ENCODE assay signal across 6 cellular contexts in genomic region chrX:100808265-100808664, GRCh38. TPM values are rescaled to one million over a fixed set of nuclear protein-coding genes. Genes with fewer than 3 reads are reported as not detected.
DNase-seq lines count a peak whose midpoint lies in the region; ATAC-seq, FAIRE-seq and TF ChIP-seq lines count a peak whose summit lies in the region.
"Not testable (repeated sequence)": the region's sequence is repeated elsewhere in the genome, so short reads cannot be mapped to it uniquely, and the experiment has no call there.

No MANE protein-coding gene starts in this region.

- not testable (repeated sequence) for TF ChIP-seq POLR2A in HCT116 (IDR thresholded peaks at IDR 0.05; ENCODE audit: borderline replicate concordance, extremely low read depth, insufficient read depth, insufficient read length)

- not testable (repeated sequence) for H3K9ac ChIP-seq in HCT116 (ENCODE audit: low read length); PC-3 (ENCODE audit: low read length); astrocyte (ENCODE audit: low read length)

- H3K9me3 Mint-ChIP-seq in astrocyte (ENCODE audit: unreplicated experiment); type B pancreatic cell: not testable (repeated sequence)

- POLR2A ChIA-PET in HCT116 (lab: Charles Lee), result interaction anchor here (0.7 kb wide), 1 partner anchor 77 kb away, joined by 3 read pairs; no protein-coding TSS in a partner anchor
- POLR2A ChIA-PET in PC-3 (lab: Charles Lee; ENCODE audit: unreplicated experiment), result not testable (repeated sequence)

- ATAC-seq in HCT116 (peak; percentile 63), left colon (peak; percentile 36)
- not testable (repeated sequence) for ATAC-seq in PC-3

- CTCF ChIA-PET in HCT116 (lab: Charles Lee); PC-3 (lab: Charles Lee): not testable (repeated sequence)

- H3K4me2 ChIP-seq in HCT116 (ENCODE audit: low read length), result peak overlapping the region; percentile 54
- H3K4me2 ChIP-seq in PC-3 (ENCODE audit: low read length); astrocyte (ENCODE audit: low read length): not testable (repeated sequence)

- not testable (repeated sequence) for H2AFZ ChIP-seq in HCT116 (ENCODE audit: low read depth, low read length, poor library complexity, severe bottlenecking); PC-3 (ENCODE audit: low read length); astrocyte (ENCODE audit: low read depth, low read length)

- peak; percentile 75 for FAIRE-seq in astrocyte (lab: Jason Lieb, UNC)

- H3K4me3 Mint-ChIP-seq in astrocyte (ENCODE audit: unreplicated experiment); type B pancreatic cell: not testable (repeated sequence)

- H3K9me3 ChIP-seq in HCT116 (ENCODE audit: control insufficient read depth in 1 of 2, insufficient read depth in 1 of 2, low read depth in 1 of 2, low read length in 2 of 2); PC-3 (ENCODE audit: low read length); astrocyte (ENCODE audit: insufficient read depth, low read depth, low read length): not testable (repeated sequence)

- H3K4me3 ChIP-seq in HCT116 (replicated peaks in 1 of 2; ENCODE audit: low read depth in 1 of 2, low read length in 2 of 2); PC-3 (ENCODE audit: low read length); astrocyte (ENCODE audit: insufficient read depth, low read depth, low read length): not testable (repeated sequence)

- H3K4me1 ChIP-seq in HCT116 (ENCODE audit: control insufficient read depth in 1 of 2, insufficient read depth in 2 of 2, low read length in 2 of 2), result peaks cover 0 to 19% of the 10 kb centered on the region in 2 experiments; a peak in 1 of 4 replicates
- not testable (repeated sequence) for H3K4me1 ChIP-seq in PC-3 (ENCODE audit: insufficient read depth, low read length); astrocyte (ENCODE audit: insufficient read depth, low read length)

- H3K27me3 Mint-ChIP-seq in astrocyte (ENCODE audit: low read depth, unreplicated experiment); type B pancreatic cell: not testable (repeated sequence)

- not testable (repeated sequence) for H3K79me2 ChIP-seq in HCT116 (ENCODE audit: insufficient read depth, low read length); PC-3 (ENCODE audit: low read length); astrocyte (ENCODE audit: insufficient read depth, low read length)

- TF ChIP-seq RAD21 in HCT116 (IDR thresholded peaks at IDR 0.05; ENCODE audit: low read depth), result not testable (repeated sequence)

- H3K9me2 ChIP-seq in HCT116 (ENCODE audit: insufficient read depth); PC-3 (replicated peaks; ENCODE audit: low read length): not testable (repeated sequence)

- not testable (repeated sequence) for H3K36me3 ChIP-seq in HCT116 (ENCODE audit: control insufficient read depth in 1 of 2, insufficient read depth in 2 of 2, low read length in 2 of 2); PC-3 (ENCODE audit: low read depth, low read length); astrocyte (ENCODE audit: insufficient read depth, low read length)

- RAD21 ChIA-PET in HCT116 (lab: Charles Lee; ENCODE audit: low non-redundant PET in 1 of 2, low total read pairs in 2 of 2, uncharacterized antibody in 2 of 2, unreplicated experiment in 2 of 2), result not testable (repeated sequence)

- H3F3A ChIP-seq in PC-3 (ENCODE audit: low read length, unreplicated experiment), result not testable (repeated sequence)

- H4K20me1 ChIP-seq in HCT116 (ENCODE audit: insufficient read depth); PC-3 (ENCODE audit: low read length); astrocyte (ENCODE audit: insufficient read depth, low read length): not testable (repeated sequence)

- intact Hi-C loops in HCT116 (cut with micrococcal nuclease); PC-3 (cut with micrococcal nuclease); left colon (cut with DNase I, micrococcal nuclease): not testable (repeated sequence)

- not testable (repeated sequence) for TF ChIP-seq CTCF in HCT116 (IDR thresholded peaks at IDR 0.05 in 2 of 3, conservative IDR thresholded peaks at IDR 0.05 in 1 of 3; ENCODE audit: borderline replicate concordance in 1 of 3, insufficient read depth in 1 of 3, low read depth in 2 of 3, low read length in 2 of 3); PC-3 (conservative IDR thresholded peaks at IDR 0.05; ENCODE audit: low read depth, low read length); astrocyte (IDR thresholded peaks at IDR 0.05; ENCODE audit: insufficient read depth, low read depth, low read length); type B pancreatic cell (conservative IDR thresholded peaks at IDR 0.05)

- not testable (repeated sequence) for H3K36me3 Mint-ChIP-seq in astrocyte (ENCODE audit: low read depth, unreplicated experiment); type B pancreatic cell

- H3K27ac ChIP-seq in HCT116 (ENCODE audit: low read depth, low read length); astrocyte (ENCODE audit: low read depth, low read length): not testable (repeated sequence)
- H3K27ac ChIP-seq in PC-3 (ENCODE audit: low read length) (peak overlapping the region; percentile 34; the same call in 1 of the 2 replicates), epithelial cell of prostate (peak overlapping the region; percentile 22)

- not testable (repeated sequence) for H3K4me1 Mint-ChIP-seq in astrocyte (ENCODE audit: low read depth, unreplicated experiment); type B pancreatic cell (ENCODE audit: unreplicated experiment)

- not testable (repeated sequence) for H3K27me3 ChIP-seq in HCT116 (ENCODE audit: insufficient read depth, low read length); PC-3 (ENCODE audit: low read length); astrocyte (ENCODE audit: insufficient read depth, low read length)

- H3K27ac Mint-ChIP-seq in astrocyte (ENCODE audit: unreplicated experiment), result not testable (repeated sequence)
- H3K27ac Mint-ChIP-seq in type B pancreatic cell, result peak overlapping the region; percentile 85

- not testable (repeated sequence) for BruUV-seq in HCT116 (replicated peaks; lab: Mats Ljungman, UMichigan); PC-3 (replicated peaks; lab: Mats Ljungman, UMichigan)

- DNase-seq in HCT116 (ENCODE audit: low read depth, low spot score); astrocyte (ENCODE audit: low read depth); epithelial cell of prostate (ENCODE audit: low read depth, low spot score); left colon; type B pancreatic cell (ENCODE audit: extremely low spot score, unreplicated experiment): not testable (repeated sequence)
- DNase-seq in PC-3, result peak; percentile 25

RNA-seq across cellular contexts. Expression of gene CSTF2, which starts 11.9 kb away (rescaled TPM):
- 34.1 TPM for total RNA-seq in HCT116 (2021; ENCODE audit: unreplicated experiment)
- 18.9 and 24.9 TPM in 2 replicates for polyA plus RNA-seq in HCT116 (2012)
- total RNA-seq in PC-3 (2014; rRNA removed), result 64.1 and 67.7 TPM in 2 replicates
- total RNA-seq in astrocyte, result 14.6 and 17.8 TPM in 2 replicates
- total RNA-seq in left colon, result 10 to 100 TPM; 23.9 to 26.5 TPM
- total RNA-seq in type B pancreatic cell (ENCODE audit: low replicate concordance), result 20.5 and 24.7 TPM in 2 replicates
